In the genomic region with DNA sequence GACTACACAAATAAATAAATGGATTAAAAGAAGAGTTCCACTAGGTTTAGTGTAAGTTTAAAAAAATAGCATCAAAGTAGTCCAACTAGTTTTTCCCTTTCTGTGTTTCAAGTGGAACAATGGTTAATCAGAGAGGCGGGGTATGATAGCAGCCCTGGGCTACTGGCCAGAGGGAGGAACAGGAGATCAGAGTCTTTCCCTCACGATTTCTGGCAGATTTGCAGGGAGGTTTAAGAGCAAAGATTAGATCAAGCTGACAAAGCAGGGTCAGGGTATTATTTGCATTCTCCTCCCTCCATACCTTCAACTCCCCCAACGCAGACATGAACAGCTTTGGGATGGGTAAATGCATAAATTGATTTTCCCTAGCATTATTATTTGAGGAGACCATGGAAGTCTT, we compare ENCODE assay signal across 9 cellular contexts.
DNase-seq lines count a peak whose midpoint lies in the region; ATAC-seq and TF ChIP-seq lines count a peak whose summit lies in the region.
"Had no signal": no experiment of that assay in that cellular context is flagged by ENCODE, and none has a peak within 500 bp of the region (broad histone marks: within the 10 kb centered on the region; RNA-seq: fewer than 3 reads in every experiment).

No MANE protein-coding gene starts in this region.

- 22 to 24% (median 24%) methylated on average over 3 of the region's 3 CpGs for WGBS in ovary, 3 donors

- H3K9me3 Mint-ChIP-seq in CD8-positive, alpha-beta memory T cell: peaks cover 0 to 3% (median 0%) of the 10 kb centered on the region in 5 donors

- H3K4me1 Mint-ChIP-seq in CD8-positive, alpha-beta memory T cell: no peaks in the 10 kb centered on the region

- H3K27me3 Mint-ChIP-seq in CD8-positive, alpha-beta memory T cell: peaks cover 0 to 1% of the 10 kb centered on the region in 2 donors

- H3K4me1 ChIP-seq in ovary (ENCODE audit: insufficient read depth): no peaks in the 10 kb centered on the region
- no peaks in the 10 kb centered on the region for H3K4me1 ChIP-seq in CD8-positive, alpha-beta memory T cell (ENCODE audit: insufficient read depth, low read length)

- no peak for TF ChIP-seq EP300 in ovary (IDR thresholded peaks at IDR 0.05)

- H3K4me3 ChIP-seq in ovary: no peak overlapping the region
- H3K4me3 ChIP-seq in CD8-positive, alpha-beta memory T cell (ENCODE audit: low read length): no peak overlapping the region

- no peak for TF ChIP-seq POLR2A in ovary (IDR thresholded peaks at IDR 0.05)

- POLR2A ChIA-PET in CD8-positive, alpha-beta memory T cell (lab: Charles Lee): no interaction called here

- peak; percentile 36 for DNase-seq in AG20443 (ENCODE audit: low spot score)
- peak; percentile 49 for DNase-seq in LoVo (ENCODE audit: low spot score)
- peak; percentile 57 for DNase-seq in fibroblast of peridontal ligament (ENCODE audit: extremely low read depth)
- peak; percentile 36 to 59 (median 51) for DNase-seq in ovary
- no peak for DNase-seq in CD8-positive, alpha-beta memory T cell
- no peak for DNase-seq in NCI-H2171 treated with DMSO at 0.1 percent for 48 hours (lab: John Stamatoyannopoulos, UW)
- DNase-seq in activated CD4-positive, alpha-beta T cell treated with anti-CD3 and anti-CD28 coated beads, Interleukin-2, amount 50 U/mL, for 4 hours: no peak
- DNase-seq: activated effector memory CD4-positive, alpha-beta T cell treated with anti-CD3 and anti-CD28 coated beads, Interleukin-2, amount 50 U/mL, for 16 hours had no signal

- no peaks in the 10 kb centered on the region for H3K27me3 ChIP-seq in ovary
- no peaks in the 10 kb centered on the region for H3K27me3 ChIP-seq in CD8-positive, alpha-beta memory T cell (ENCODE audit: insufficient read depth, low read length, poor library complexity, severe bottlenecking)

- no peaks in the 10 kb centered on the region for H3K9me3 ChIP-seq in ovary
- no peaks in the 10 kb centered on the region for H3K9me3 ChIP-seq in CD8-positive, alpha-beta memory T cell (ENCODE audit: low read length)

- peak overlapping the region in 1 of 8 donors; percentile 41 for H3K27ac Mint-ChIP-seq in CD8-positive, alpha-beta memory T cell

- no peak for ATAC-seq in GM19455 (IDR thresholded peaks at IDR 0.05; ENCODE audit: unreplicated experiment)

- H3K36me3 ChIP-seq in ovary: no peaks in the 10 kb centered on the region
- H3K36me3 ChIP-seq in CD8-positive, alpha-beta memory T cell (ENCODE audit: insufficient read depth, low read length): no peaks in the 10 kb centered on the region

- H3K36me3 Mint-ChIP-seq in CD8-positive, alpha-beta memory T cell: no peaks in the 10 kb centered on the region

- no peak for TF ChIP-seq CTCF in ovary (IDR thresholded peaks at IDR 0.05)

- CTCF ChIA-PET in CD8-positive, alpha-beta memory T cell (lab: Charles Lee): no interaction called here

- H3K27ac ChIP-seq in ovary: peak overlapping the region in 1 of 2 donors; percentile 55
- H3K27ac ChIP-seq in CD8-positive, alpha-beta memory T cell (ENCODE audit: low read depth, low read length): no peak overlapping the region

- no peak overlapping the region for H3K4me3 Mint-ChIP-seq in CD8-positive, alpha-beta memory T cell

- intact Hi-C loops in ovary (cut with DNase I): no loop called here

Comparison
In these comparisons a context has a peak if more than half of its experiments do, and no peak if none do; other contexts are left out.
1. DNase-seq: peak in AG20443 (single experiment), LoVo (single experiment), fibroblast of peridontal ligament (single experiment) and ovary (5 of 5); none in CD8-positive, alpha-beta memory T cell (0 of 5), NCI-H2171 treated with DMSO at 0.1 percent for 48 hours (single experiment) and activated CD4-positive, alpha-beta T cell treated with anti-CD3 and anti-CD28 coated beads, Interleukin-2, amount 50 U/mL, for 4 hours (0 of 2).